In the genomic region with DNA sequence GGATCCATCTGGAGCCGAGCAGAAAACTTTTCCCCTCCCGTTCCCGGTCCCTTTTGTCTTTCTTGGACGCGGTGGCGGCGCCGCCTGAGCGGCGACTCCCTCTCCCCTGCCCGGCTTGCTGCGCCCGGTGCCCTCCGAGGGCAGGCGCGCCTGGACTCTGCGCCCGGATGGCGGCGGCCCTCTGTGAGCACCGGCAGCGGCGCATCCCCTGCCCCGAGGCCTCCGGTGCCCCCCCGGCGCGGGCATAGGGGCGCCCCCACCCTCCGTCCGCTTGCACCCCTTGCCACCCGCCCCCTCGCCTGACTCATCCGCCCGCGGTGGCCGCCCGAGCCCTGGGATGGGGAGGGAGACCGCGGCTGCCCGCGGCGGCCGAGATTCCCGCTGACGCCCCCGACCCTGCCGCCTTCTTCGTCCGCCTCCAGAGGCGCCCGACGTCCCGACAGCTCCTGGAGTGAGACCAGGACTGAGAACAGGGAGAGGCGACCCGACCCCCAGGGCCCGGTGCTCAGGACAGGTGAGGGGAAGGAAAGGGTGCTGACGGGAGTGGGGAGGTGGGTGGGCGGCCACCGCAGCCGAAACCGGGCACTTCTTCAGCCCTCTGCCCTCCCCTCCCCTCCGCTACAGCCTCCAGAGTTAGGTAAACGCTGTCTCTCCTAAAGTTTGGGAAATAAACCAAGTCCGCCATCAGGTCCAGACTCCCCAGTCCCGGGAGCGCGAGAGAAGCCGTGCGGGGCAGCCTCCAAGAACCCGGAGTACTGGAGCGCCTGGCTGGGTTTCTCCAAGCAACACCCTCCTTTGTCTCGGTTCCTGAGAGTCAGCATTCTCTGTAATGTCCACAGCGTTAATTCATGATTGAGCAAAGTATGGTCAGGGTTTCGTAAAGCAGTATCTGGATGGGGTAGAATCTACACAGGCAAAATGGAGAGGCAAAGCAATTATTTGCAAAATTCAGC, we compare ENCODE assay signal across 8 cellular contexts. TPM values are rescaled to one million over a fixed set of nuclear protein-coding genes. Genes with fewer than 3 reads are reported as not detected.
DNase-seq lines count a peak whose midpoint lies in the region; ATAC-seq, FAIRE-seq and TF ChIP-seq lines count a peak whose summit lies in the region.

A gene (plus strand): TSS at position 7 of the 953 bp plus-strand sequence. CDS start 74,406 bp downstream, outside the sequence.

- no peak for TF ChIP-seq CTCF in body of pancreas (IDR thresholded peaks at IDR 0.05)

- no peaks in the 10 kb centered on the region for H3K36me3 ChIP-seq in CD4-positive, CD25-positive, alpha-beta regulatory T cell (ENCODE audit: control insufficient read depth, insufficient read depth, low read length)
- H3K36me3 ChIP-seq in body of pancreas (replicated peaks in 1 of 2; ENCODE audit: insufficient read depth in 1 of 2, low read depth in 2 of 2) (no peaks in the 10 kb centered on the region), skeletal muscle satellite cell (ENCODE audit: insufficient read depth, low read length) (no peaks in the 10 kb centered on the region)

- WGBS in body of pancreas, 2 donors = 2 to 19% methylated on average over 3 to 55 of the region's 75 CpGs

- no peaks in the 10 kb centered on the region for H3K9me3 ChIP-seq in CD4-positive, CD25-positive, alpha-beta regulatory T cell (ENCODE audit: control insufficient read depth in 2 of 2, low read length in 2 of 2)
- H3K9me3 ChIP-seq in body of pancreas (no peaks in the 10 kb centered on the region), skeletal muscle satellite cell (replicated peaks; ENCODE audit: low read length) (no peaks in the 10 kb centered on the region)

- peak; percentile 37 to 38 for ATAC-seq in CD4-positive, CD25-positive, alpha-beta regulatory T cell (ENCODE audit: low read depth in 2 of 2)
- ATAC-seq in body of pancreas (peak; percentile 41), HG03108 (IDR thresholded peaks at IDR 0.05; ENCODE audit: unreplicated experiment) (no peak)

- no peak within 1 kb of the TSS for H3K27ac ChIP-seq in CD4-positive, CD25-positive, alpha-beta regulatory T cell (ENCODE audit: insufficient read depth, low read length, poor library complexity, severe bottlenecking)
- peak within 1 kb of the TSS in 2 of 4 donors; percentile 12 to 16 for H3K27ac ChIP-seq in body of pancreas

- FAIRE-seq in H54 (lab: Jason Lieb, UNC) = no peak

- peak within 1 kb of the TSS; percentile 84 for H3K9ac ChIP-seq in skeletal muscle satellite cell (ENCODE audit: low read depth, low read length)

- peak within 1 kb of the TSS; percentile 75 to 90 (median 86) for H3K4me3 Mint-ChIP-seq in CD4-positive, CD25-positive, alpha-beta regulatory T cell

- H3K36me3 Mint-ChIP-seq in CD4-positive, CD25-positive, alpha-beta regulatory T cell = no peaks in the 10 kb centered on the region

- H3K27me3 ChIP-seq in CD4-positive, CD25-positive, alpha-beta regulatory T cell (ENCODE audit: control insufficient read depth, insufficient read depth, low read length) = peaks cover 42% of the 10 kb centered on the region
- H3K27me3 ChIP-seq in body of pancreas (peaks cover 0 to 17% of the 10 kb centered on the region in 2 donors), skeletal muscle satellite cell (ENCODE audit: control insufficient read depth, insufficient read depth, low read length) (no peaks in the 10 kb centered on the region)

- no peak for DNase-seq in CD4-positive, CD25-positive, alpha-beta regulatory T cell
- DNase-seq in H54 (ENCODE audit: insufficient read length, low spot score) (peak; percentile 11), SW480 (ENCODE audit: low spot score) (peak; percentile 6), body of pancreas (peak; percentile 12 to 22 (median 14)), iPS-NIHi11 (ENCODE audit: low spot score) (peak; percentile 57), pons (ENCODE audit: low spot score) (no peak)

- peaks cover 1 to 4% (median 3%) of the 10 kb centered on the region in 7 donors for H3K9me3 Mint-ChIP-seq in CD4-positive, CD25-positive, alpha-beta regulatory T cell

- H3K27ac Mint-ChIP-seq in CD4-positive, CD25-positive, alpha-beta regulatory T cell = no peak within 1 kb of the TSS

- H3K4me3 ChIP-seq in CD4-positive, CD25-positive, alpha-beta regulatory T cell (ENCODE audit: low read depth, low read length) = no peak within 1 kb of the TSS
- H3K4me3 ChIP-seq in body of pancreas (peak within 1 kb of the TSS; percentile 16 to 26), skeletal muscle satellite cell (ENCODE audit: low read length) (peak within 1 kb of the TSS; percentile 95)

- peak within 1 kb of the TSS; percentile 98 for H3K4me2 ChIP-seq in skeletal muscle satellite cell (ENCODE audit: low read length)

- peaks cover 17% of the 10 kb centered on the region for H3K4me1 ChIP-seq in CD4-positive, CD25-positive, alpha-beta regulatory T cell (ENCODE audit: control insufficient read depth, insufficient read depth, low read length, poor library complexity, severe bottlenecking)
- H3K4me1 ChIP-seq in body of pancreas = peaks cover 17% of the 10 kb centered on the region
- H3K4me1 ChIP-seq in skeletal muscle satellite cell (ENCODE audit: control insufficient read depth, insufficient read depth, low read length) = no peaks in the 10 kb centered on the region

- TF ChIP-seq POLR2A in H54 (IDR thresholded peaks at IDR 0.05; ENCODE audit: low read depth, low read length) (no peak), body of pancreas (IDR thresholded peaks at IDR 0.05) (peak in 1 of 3 donors; percentile 18)

- H3K4me1 Mint-ChIP-seq in CD4-positive, CD25-positive, alpha-beta regulatory T cell = peaks cover 0 to 19% (median 11%) of the 10 kb centered on the region in 4 donors

- H3K27me3 Mint-ChIP-seq in CD4-positive, CD25-positive, alpha-beta regulatory T cell = peaks cover 62% of the 10 kb centered on the region

- intact Hi-C loops in body of pancreas (cut with DNase I) = no loop called here

RNA-seq across cellular contexts. Expression of the gene that starts here (rescaled TPM):
- 1.1 TPM for total RNA-seq in CD4-positive, CD25-positive, alpha-beta regulatory T cell
- polyA plus RNA-seq in CD4-positive, CD25-positive, alpha-beta regulatory T cell = under 1 TPM; 0.07 to 0.95 (median 0.29) TPM
- total RNA-seq in body of pancreas = 1 to 10 TPM in 1 of 2 donors, under 1 TPM in 1; 0.66 to 1.0 TPM
- total RNA-seq in skeletal muscle satellite cell (2012; rRNA removed) = 1.1 and 2.3 TPM in 2 replicates

Comparison
In these comparisons a context has a peak if more than half of its experiments do, and no peak if none do; other contexts are left out.
1. DNase-seq: peak in H54 (single experiment), SW480 (single experiment), body of pancreas (4 of 4) and iPS-NIHi11 (single experiment); none in CD4-positive, CD25-positive, alpha-beta regulatory T cell (0 of 3) and pons (single experiment).